15 cellular contexts compared by ENCODE assay signal in the genomic region with DNA sequence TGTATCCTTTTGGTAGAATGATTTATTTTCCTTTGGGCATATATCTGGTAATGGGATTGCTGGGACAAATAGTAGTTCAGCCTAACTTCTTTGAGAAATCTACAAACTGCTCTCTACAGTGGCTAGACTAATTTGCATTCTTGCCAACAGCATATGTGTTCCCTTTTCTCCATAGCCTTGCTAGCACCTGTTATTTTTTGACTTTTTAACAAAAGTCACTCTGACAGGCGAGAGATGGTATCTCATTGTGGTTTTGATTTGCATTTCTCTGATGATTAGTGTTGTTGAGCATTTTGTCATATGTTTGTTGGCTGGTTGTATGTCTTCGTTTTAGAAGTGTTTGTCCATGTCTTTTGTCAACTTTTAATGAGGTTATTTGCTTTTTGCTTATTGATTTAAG.
DNase-seq lines count a peak whose midpoint lies in the region; ATAC-seq lines count a peak whose summit lies in the region.
"Had no signal": no experiment of that assay in that cellular context is flagged by ENCODE, and none has a peak within 500 bp of the region (broad histone marks: within the 10 kb centered on the region; RNA-seq: fewer than 3 reads in every experiment).

No MANE protein-coding gene starts in this region.

- no peak overlapping the region for H3K4me3 ChIP-seq in Jurkat, Clone E6-1 (ENCODE audit: low read length)
- H3K4me3 ChIP-seq: PC-9 had no signal

- peak; percentile 60 for ATAC-seq in GM18511 (IDR thresholded peaks at IDR 0.05; ENCODE audit: unreplicated experiment)
- peak; percentile 59 for ATAC-seq in GM21381 (IDR thresholded peaks at IDR 0.05; ENCODE audit: unreplicated experiment)
- peak; percentile 84 for ATAC-seq in HG02943 (IDR thresholded peaks at IDR 0.05; ENCODE audit: low read depth, unreplicated experiment)
- ATAC-seq in left ventricle myocardium superior = no peak
- no peak for ATAC-seq in GM19035 (IDR thresholded peaks at IDR 0.05; ENCODE audit: unreplicated experiment)
- ATAC-seq: activated naive CD8-positive, alpha-beta T cell treated with anti-CD3 and anti-CD28 coated beads, Interleukin-2, amount 50 U/mL, for 24 hours had no signal

- peak; percentile 63 for DNase-seq in Jurkat, Clone E6-1 (ENCODE audit: low read depth, low spot score)
- DNase-seq in left ventricle myocardium superior (no peak), pons (ENCODE audit: low spot score) (no peak), NCI-H748 treated with DMSO at 0.1 percent for 48 hours (lab: John Stamatoyannopoulos, UW) (no peak)
- DNase-seq: activated naive CD8-positive, alpha-beta T cell treated with anti-CD3 and anti-CD28 coated beads, Interleukin-2, amount 50 U/mL, for 24 hours; DMS79; head of caudate nucleus; NCI-H2227 treated with DMSO at 0.1 percent for 48 hours; PC-9; stimulated activated CD4-positive, alpha-beta T cell treated with anti-CD3 and anti-CD28 coated beads, Interleukin-4, amount 100 ng/mL, for 4 hours; stimulated activated naive CD4-positive, alpha-beta T cell had no signal

- intact Hi-C loops in left ventricle myocardium superior (cut with micrococcal nuclease) = no loop called here

Comparison
In these comparisons a context has a peak if more than half of its experiments do, and no peak if none do; other contexts are left out.
1. ATAC-seq: peak in GM18511 (single experiment), GM21381 (single experiment) and HG02943 (single experiment); none in left ventricle myocardium superior (single experiment) and GM19035 (single experiment).